In the genomic region with DNA sequence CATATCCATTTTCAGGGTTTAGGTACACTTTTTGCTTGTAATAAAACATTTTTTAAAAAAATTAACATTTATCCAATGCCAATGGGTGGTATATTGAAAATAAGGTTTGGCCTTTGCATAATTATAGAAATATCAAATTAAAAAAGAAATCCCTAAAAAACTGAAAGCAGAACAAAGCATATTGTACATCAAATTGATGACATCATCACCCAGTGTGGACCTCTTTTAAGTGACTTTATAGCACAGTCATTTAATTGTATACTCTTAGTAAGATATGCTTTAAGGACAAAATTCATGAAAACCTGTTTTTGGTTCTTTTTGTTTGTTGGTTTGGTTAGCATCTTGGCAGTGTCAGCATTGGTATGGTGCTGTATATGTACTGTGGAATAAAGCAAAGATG, we compare ENCODE assay signal across 22 cellular contexts. TPM values are rescaled to one million over a fixed set of nuclear protein-coding genes. Genes with fewer than 3 reads are reported as not detected.
DNase-seq lines count a peak whose midpoint lies in the region; ATAC-seq, FAIRE-seq and TF ChIP-seq lines count a peak whose summit lies in the region.
"Had no signal": no experiment of that assay in that cellular context is flagged by ENCODE, and none has a peak within 500 bp of the region (broad histone marks: within the 10 kb centered on the region; RNA-seq: fewer than 3 reads in every experiment).

No MANE protein-coding gene starts in this region.

- H2BK120ac ChIP-seq in IMR-90 (ENCODE audit: low read depth, low read length), result no peak overlapping the region

- H3K14ac ChIP-seq in IMR-90 (replicated peaks; ENCODE audit: low read depth, low read length), result no peak overlapping the region

- H4K5ac ChIP-seq in IMR-90 (ENCODE audit: low read depth, low read length), result no peak overlapping the region

- dilution Hi-C loops in IMR-90 (cut with HindIII; ENCODE audit: low sequenced_read_pairs, unreplicated experiment), result no loop called here

- no peak overlapping the region for H3K56ac ChIP-seq in IMR-90 (ENCODE audit: extremely low read depth, insufficient read depth, low read length)

- H3K4me3 Mint-ChIP-seq in neural crest cell, result peak overlapping the region; percentile 19
- H3K4me3 Mint-ChIP-seq: CD8-positive, alpha-beta T cell had no signal

- H3K9ac ChIP-seq in IMR-90 (ENCODE audit: low read depth, low read length) (no peak overlapping the region), GM12878 (ENCODE audit: control insufficient read depth, insufficient read depth, low read length) (no peak overlapping the region)
- H3K9ac ChIP-seq: GM23248 had no signal

- BruUV-seq in IMR-90 (replicated peaks; lab: Mats Ljungman, UMichigan), result no TSS peak
- no TSS peak for BruUV-seq in GM12878 (replicated peaks; lab: Mats Ljungman, UMichigan)

- H2BK5ac ChIP-seq in IMR-90 (ENCODE audit: low read depth, low read length, poor library complexity, severe bottlenecking), result no peak overlapping the region

- no peaks in the 10 kb centered on the region for H3K27me3 ChIP-seq in ACC112 (ENCODE audit: insufficient read depth, low read length)
- H3K27me3 ChIP-seq in IMR-90 (ENCODE audit: control insufficient read depth, insufficient read depth, low read length), result no peaks in the 10 kb centered on the region
- H3K27me3 ChIP-seq in GM12878 (replicated peaks in 1 of 2; ENCODE audit: control insufficient read depth in 2 of 2, insufficient read depth in 2 of 2, low read length in 1 of 2), result no peaks in the 10 kb centered on the region

- in situ Hi-C loops in IMR-90 (cut with MboI; ENCODE audit: low sequenced_read_pairs) (no loop called here), GM12878 (cut with MboI) (no loop called here)

- H3K9me3 ChIP-seq in IMR-90 (ENCODE audit: control insufficient read depth, insufficient read depth, low read length) (no peaks in the 10 kb centered on the region), GM12878 (replicated peaks; ENCODE audit: control insufficient read depth, insufficient read depth, low read length) (no peaks in the 10 kb centered on the region)
- H3K9me3 ChIP-seq: A549, Caco-2 had no signal

- H3K9me3 Mint-ChIP-seq in neural crest cell, result no peaks in the 10 kb centered on the region
- H3K9me3 Mint-ChIP-seq: CD8-positive, alpha-beta T cell had no signal

- H3K36me3 ChIP-seq in ACC112 (ENCODE audit: insufficient read depth, low read length), result no peaks in the 10 kb centered on the region
- H3K36me3 ChIP-seq in IMR-90 (ENCODE audit: control insufficient read depth, insufficient read depth, low read length), result no peaks in the 10 kb centered on the region
- H3K36me3 ChIP-seq in GM12878 (ENCODE audit: control insufficient read depth in 2 of 2, insufficient read depth in 2 of 2, low read length in 1 of 2), result no peaks in the 10 kb centered on the region

- H3K4me3 ChIP-seq in ACC112 (ENCODE audit: low read depth, low read length) (no peak overlapping the region), IMR-90 (ENCODE audit: insufficient read depth, low read depth, low read length) (no peak overlapping the region), GM12878 (no peak overlapping the region)
- H3K4me3 ChIP-seq: A549, GM23248 had no signal

- H2AK5ac ChIP-seq in IMR-90 (ENCODE audit: low read depth, low read length), result peak overlapping the region; percentile 64; the same call in 1 of the 2 replicates

- H3K9me1 ChIP-seq in IMR-90 (ENCODE audit: insufficient read depth, low read length), result peaks cover 10% of the 10 kb centered on the region; the same call in 1 of the 2 replicates

- SMC1A ChIA-PET in GM12878 (lab: Charles Lee; ENCODE audit: uncharacterized antibody, unreplicated experiment), result no interaction called here

- H3K23ac ChIP-seq in IMR-90 (ENCODE audit: low read depth, low read length), result no peak overlapping the region

- TF ChIP-seq CTCF in IMR-90 (conservative IDR thresholded peaks at IDR 0.05; ENCODE audit: low read depth, low read length) (no peak), GM12878 (IDR thresholded peaks at IDR 0.05 in 2 of 3, conservative IDR thresholded peaks at IDR 0.05 in 1 of 3; ENCODE audit: control insufficient read depth in 2 of 3, extremely low read depth in 1 of 3, insufficient read depth in 1 of 3, low read depth in 3 of 3, low read length in 3 of 3) (no peak), neural crest cell (conservative IDR thresholded peaks at IDR 0.05) (no peak)

- no peak overlapping the region for H2BK20ac ChIP-seq in IMR-90 (ENCODE audit: low read depth, low read length)

- H3K79me2 ChIP-seq in ACC112 (ENCODE audit: control insufficient read depth, insufficient read depth, low read length, unreplicated experiment), result peaks cover 32% of the 10 kb centered on the region
- peaks cover 34% of the 10 kb centered on the region for H3K79me2 ChIP-seq in GM12878 (ENCODE audit: control insufficient read depth, insufficient read depth, low read length)

- no peak for FAIRE-seq in GM12878 (lab: Jason Lieb, UNC)
- FAIRE-seq: A549, GM12891, GM18507, H1 had no signal

- H3K4me1 ChIP-seq in ACC112 (ENCODE audit: control insufficient read depth, insufficient read depth, low read length, unreplicated experiment) (peaks cover 21% of the 10 kb centered on the region), IMR-90 (ENCODE audit: control insufficient read depth, insufficient read depth, low read length) (peaks cover 4% of the 10 kb centered on the region), GM12878 (ENCODE audit: control insufficient read depth, insufficient read depth, low read length) (peaks cover 3% of the 10 kb centered on the region)

- no peak overlapping the region for H4K8ac ChIP-seq in IMR-90 (ENCODE audit: low read depth in 2 of 2, low read length in 2 of 2)

- no peak for TF ChIP-seq EP300 in GM12878 (IDR thresholded peaks at IDR 0.05; ENCODE audit: borderline replicate concordance in 1 of 2, control insufficient read depth in 1 of 2, low read depth in 2 of 2, low read length in 2 of 2)

- peaks cover 33% of the 10 kb centered on the region for H3K4me1 Mint-ChIP-seq in neural crest cell

- peak overlapping the region; percentile 7 for H2AFZ ChIP-seq in ACC112 (ENCODE audit: low read length, unreplicated experiment)
- H2AFZ ChIP-seq in IMR-90 (replicated peaks; ENCODE audit: low read length, poor library complexity), result no peak overlapping the region
- H2AFZ ChIP-seq in GM12878 (ENCODE audit: control insufficient read depth, low read depth, low read length), result no peak overlapping the region
- H2AFZ ChIP-seq: GM23248 had no signal

- RAD21 ChIA-PET in GM12878 (lab: Charles Lee; ENCODE audit: unreplicated experiment), result no interaction called here

- no peak overlapping the region for H3K27ac ChIP-seq in ACC112 (ENCODE audit: low read depth, low read length)
- no peak overlapping the region for H3K27ac ChIP-seq in IMR-90 (ENCODE audit: insufficient read depth, low read length)
- H3K27ac ChIP-seq in GM12878 (ENCODE audit: control insufficient read depth, insufficient read depth), result no peak overlapping the region
- H3K27ac ChIP-seq: A549, GM23248 had no signal

- H3K4me2 ChIP-seq in IMR-90 (ENCODE audit: low read depth, low read length) (no peak overlapping the region), GM12878 (ENCODE audit: control insufficient read depth, insufficient read depth) (no peak overlapping the region)

- H3K18ac ChIP-seq in IMR-90 (ENCODE audit: low read depth, low read length), result no peak overlapping the region

- H2AK9ac ChIP-seq in IMR-90 (replicated peaks; ENCODE audit: low read depth, low read length, poor library complexity), result no peak overlapping the region

- CTCF ChIA-PET in IMR-90 (lab: Yijun Ruan, JAX) (no interaction called here), GM12878 (lab: Yijun Ruan, JAX) (no interaction called here)

- DNase-seq in IMR-90, result no peak
- DNase-seq in GM12878 (ENCODE audit: low read depth, low spot score), result no peak
- DNase-seq in neural crest cell (ENCODE audit: low read depth, low spot score), result no peak
- DNase-seq in dermis blood vessel endothelial cell, result no peak
- DNase-seq: 8988T; C1 segment of cervical spinal cord; Caco-2; CD4-positive, CD25-positive, alpha-beta regulatory T cell; CD8-positive, alpha-beta T cell; DMS79; EL; GDM1; GM23248; H7; HCEC 1CT had no signal

- H3K27me3 Mint-ChIP-seq in neural crest cell (ENCODE audit: low read depth), result peaks cover 10% of the 10 kb centered on the region

- intact Hi-C loops in IMR-90 (cut with micrococcal nuclease) (loop anchor here (2.0 kb wide), 1 partner anchor 19 kb away; no protein-coding TSS in a partner anchor), GM12878 (cut with micrococcal nuclease; ENCODE audit: unreplicated experiment) (loop anchor here (2.0 kb wide), 1 partner anchor 39 kb away; the partner anchor contains the start of gene BLOC1S5)

- POLR2A ChIA-PET in IMR-90 (lab: Charles Lee; ENCODE audit: unreplicated experiment) (no interaction called here), GM12878 (lab: Charles Lee) (no interaction called here)

- no peak overlapping the region for H2BK15ac ChIP-seq in IMR-90 (ENCODE audit: low read depth, low read length)

- no peak overlapping the region for H3K4ac ChIP-seq in IMR-90 (ENCODE audit: low read depth, low read length)

- peaks cover 10% of the 10 kb centered on the region for H3K36me3 Mint-ChIP-seq in neural crest cell (ENCODE audit: low read depth)
- H3K36me3 Mint-ChIP-seq: CD4-positive, CD25-positive, alpha-beta regulatory T cell had no signal

- TF ChIP-seq POLR2A in IMR-90 (IDR thresholded peaks at IDR 0.05; ENCODE audit: low read depth, low read length), result no peak
- no peak for TF ChIP-seq POLR2A in GM12878 (IDR thresholded peaks at IDR 0.05; ENCODE audit: low read depth, low read length)

- no peak overlapping the region for H3K27ac Mint-ChIP-seq in neural crest cell (ENCODE audit: unreplicated experiment)
- H3K27ac Mint-ChIP-seq: CD8-positive, alpha-beta T cell had no signal

- no peak overlapping the region for H4K91ac ChIP-seq in IMR-90 (ENCODE audit: insufficient read depth, low read depth, low read length)

- peaks cover 4 to 26% of the 10 kb centered on the region in 2 experiments; a peak in 3 of 4 replicates for H3K79me1 ChIP-seq in IMR-90 (ENCODE audit: low read depth in 1 of 2, low read length in 2 of 2)

- TF ChIP-seq RAD21 in IMR-90 (IDR thresholded peaks at IDR 0.05; ENCODE audit: low read length) (no peak), GM12878 (IDR thresholded peaks at IDR 0.05; ENCODE audit: insufficient read depth, low read depth, low read length) (no peak)

- H4K20me1 ChIP-seq in IMR-90 (ENCODE audit: insufficient read depth, low read length) (no peaks in the 10 kb centered on the region), GM12878 (ENCODE audit: control insufficient read depth, insufficient read depth) (no peaks in the 10 kb centered on the region)

- no peak for ATAC-seq in IMR-90 (ENCODE audit: low read depth)
- ATAC-seq in GM12878, result no peak
- no peak for ATAC-seq in GM21515 (IDR thresholded peaks at IDR 0.05; ENCODE audit: unreplicated experiment)
- no peak for ATAC-seq in GM21825 (IDR thresholded peaks at IDR 0.05; ENCODE audit: unreplicated experiment)
- ATAC-seq: A549; CD8-positive, alpha-beta T cell had no signal

RNA-seq across cellular contexts. Expression of gene EEF1E1, which starts 1.4 kb away (rescaled TPM):
- 60.0 and 65.8 TPM in 2 replicates for total RNA-seq in IMR-90 (2012; rRNA removed)
- 68.6 and 77.3 TPM in 2 replicates for polyA plus RNA-seq in IMR-90 (2012; rRNA removed)
- 10.8 and 17.8 TPM in 2 replicates for polyA plus RNA-seq in IMR-90 (2012; cell fraction: cytosol; rRNA removed)
- polyA plus RNA-seq in IMR-90 (2012; cell fraction: nucleus; rRNA removed; ENCODE audit: low replicate concordance), result 3.3 and 22.4 TPM in 2 replicates
- total RNA-seq in GM12878 (2013; cell fraction: nucleolus; rRNA removed), result 37.4 and 42.4 TPM in 2 replicates
- 69.4 and 72.2 TPM in 2 replicates for total RNA-seq in GM12878 (2014; rRNA removed)
- total RNA-seq in GM12878 (2014; rRNA removed; fragmentation: Illumina TruSeq; extraction: Trizol), result 124 and 136 TPM in 2 replicates
- 53.5 and 55.3 TPM in 2 replicates for total RNA-seq in GM12878 (2021)
- polyA plus RNA-seq in GM12878 (2011; ENCODE audit: low read depth), result 42.6 TPM
- polyA plus RNA-seq in GM12878 (2011; rRNA removed), result 117 and 154 TPM in 2 replicates
- polyA plus RNA-seq in GM12878 (2011; cell fraction: cytosol; rRNA removed), result 58.8 and 59.1 TPM in 2 replicates
- polyA plus RNA-seq in GM12878 (2011; cell fraction: nucleus; rRNA removed), result 34.3 and 37.5 TPM in 2 replicates
- polyA plus RNA-seq in GM12878 (2012), result 42.1 and 46.4 TPM in 2 replicates
- polyA plus RNA-seq in GM12878 (2014; fragmentation: Illumina TruSeq; extraction: Trizol), result 102 and 127 TPM in 2 replicates
- polyA plus RNA-seq in GM12878 (2014; fragmentation: Nextera tagmentation; extraction: Ambion mirVana), result 100 to 1,000 TPM; 594 to 668 TPM
- 87.8 and 119 TPM in 2 replicates for polyA plus RNA-seq in GM12878 (2014; rRNA removed)
- 100 to 1,000 TPM; 175 to 188 TPM for polyA plus RNA-seq in GM12878 (2016; fragmentation: Nextera tagmentation; extraction: Ambion mirVana)
- 16.8 and 29.6 TPM in 2 replicates for polyA minus RNA-seq in GM12878 (2011; rRNA and poly(A)+ RNA removed)
- polyA minus RNA-seq in GM12878 (2011; cell fraction: cytosol; rRNA and poly(A)+ RNA removed), result 15.8 and 16.8 TPM in 2 replicates
- 13.2 and 25.8 TPM in 2 replicates for polyA minus RNA-seq in GM12878 (2011; cell fraction: nucleus; rRNA and poly(A)+ RNA removed)
- total RNA-seq in neural crest cell, result 49.9 and 53.2 TPM in 2 replicates
- 64.0 and 99.4 TPM in 2 replicates for total RNA-seq in dermis blood vessel endothelial cell

RNA-seq across cellular contexts. Expression of gene BLOC1S5, which starts 39.5 kb away (rescaled TPM):
- total RNA-seq in IMR-90 (2012; rRNA removed) (17.2 and 18.3 TPM in 2 replicates), GM12878 (2014; rRNA removed) (15.5 and 16.8 TPM in 2 replicates), GM12878 (2014; rRNA removed; fragmentation: Illumina TruSeq; extraction: Trizol) (18.4 and 18.6 TPM in 2 replicates), GM12878 (2021) (11.9 and 13.2 TPM in 2 replicates), neural crest cell (21.9 and 23.2 TPM in 2 replicates), dermis blood vessel endothelial cell (23.1 and 23.7 TPM in 2 replicates)
- polyA plus RNA-seq in IMR-90 (2012; rRNA removed) (4.3 and 4.8 TPM in 2 replicates), GM12878 (2011; rRNA removed) (16.6 and 24.7 TPM in 2 replicates), GM12878 (2014; fragmentation: Illumina TruSeq; extraction: Trizol) (22.2 and 33.2 TPM in 2 replicates), GM12878 (2014; fragmentation: Nextera tagmentation; extraction: Ambion mirVana) (1 to 10 TPM; 4.3 to 5.9 TPM), GM12878 (2014; rRNA removed) (11.3 and 15.1 TPM in 2 replicates), GM12878 (2016; fragmentation: Nextera tagmentation; extraction: Ambion mirVana) (10 to 100 TPM; 20.2 to 21.2 TPM)
- 1.3 and 1.7 TPM in 2 replicates for polyA plus RNA-seq in IMR-90 (2012; cell fraction: cytosol; rRNA removed)
- polyA plus RNA-seq in IMR-90 (2012; cell fraction: nucleus; rRNA removed; ENCODE audit: low replicate concordance), result 0.17 and 1.5 TPM in 2 replicates
- 17.3 and 20.5 TPM in 2 replicates for total RNA-seq in GM12878 (2013; cell fraction: nucleolus; rRNA removed)
- 6.4 TPM for polyA plus RNA-seq in GM12878 (2011; ENCODE audit: low read depth)
- polyA plus RNA-seq in GM12878 (2011; cell fraction: cytosol; rRNA removed), result 6.4 and 6.6 TPM in 2 replicates
- 2.3 and 2.5 TPM in 2 replicates for polyA plus RNA-seq in GM12878 (2011; cell fraction: nucleus; rRNA removed)
- polyA plus RNA-seq in GM12878 (2012), result 7.7 and 12.8 TPM in 2 replicates
- polyA minus RNA-seq in GM12878 (2011; rRNA and poly(A)+ RNA removed), result 7.4 and 9.1 TPM in 2 replicates
- 4.5 and 6.8 TPM in 2 replicates for polyA minus RNA-seq in GM12878 (2011; cell fraction: cytosol; rRNA and poly(A)+ RNA removed)
- 3.4 and 6.2 TPM in 2 replicates for polyA minus RNA-seq in GM12878 (2011; cell fraction: nucleus; rRNA and poly(A)+ RNA removed)
